ENCODE assay signal across 8 cellular contexts in the genomic region with DNA sequence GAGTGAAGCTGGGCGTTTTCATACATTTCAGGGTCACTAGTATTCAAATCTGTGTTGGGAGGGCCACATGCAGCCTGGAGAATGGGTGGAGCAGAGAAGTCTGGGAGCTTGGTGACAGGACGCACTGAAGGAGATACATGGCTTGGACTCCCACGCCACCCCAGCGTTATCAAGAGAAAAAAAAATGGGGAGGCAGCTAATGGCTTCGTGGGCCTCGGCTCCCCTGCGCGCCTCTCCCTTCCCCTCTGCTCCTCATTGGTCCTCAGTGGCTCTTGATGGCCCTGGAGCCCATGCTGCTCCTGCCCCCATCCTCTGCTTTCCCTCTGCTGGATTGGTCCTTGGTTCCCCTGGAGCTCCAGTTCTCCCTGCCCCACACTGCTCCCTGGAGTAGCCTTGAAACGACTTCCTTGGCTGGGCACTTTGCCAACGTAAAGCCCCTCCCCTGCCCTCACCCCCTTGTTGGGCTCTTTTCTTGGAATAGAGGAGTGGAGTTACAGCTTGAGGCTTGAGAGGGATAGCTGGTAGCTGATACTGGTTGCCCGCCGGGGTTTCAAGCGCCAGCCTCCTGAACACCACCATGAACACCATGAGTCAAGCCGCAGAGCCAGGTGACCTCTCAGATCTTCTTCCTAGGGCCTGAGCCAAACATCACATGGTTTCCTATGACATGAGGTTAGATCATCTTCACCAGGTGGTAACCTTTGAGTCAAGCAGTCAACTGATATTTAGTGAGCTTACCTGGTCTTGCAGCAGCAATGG.
DNase-seq lines count a peak whose midpoint lies in the region; ATAC-seq and TF ChIP-seq lines count a peak whose summit lies in the region.

No MANE protein-coding gene starts in this region.

- POLR2A ChIA-PET in OCI-LY7 (lab: Charles Lee), result interaction anchor here (0.8 kb wide), 1 partner anchor 18 kb away, joined by 4 read pairs; no protein-coding TSS in a partner anchor

- BruUV-seq in OCI-LY7 (replicated peaks; lab: Mats Ljungman, UMichigan), result no TSS peak

- no peaks in the 10 kb centered on the region for H3K79me2 ChIP-seq in OCI-LY7 (ENCODE audit: insufficient read depth, low read depth, low read length)

- H3K27ac ChIP-seq in OCI-LY7 (ENCODE audit: low read depth, low read length, poor library complexity, severe bottlenecking) (no peak overlapping the region), gastrocnemius medialis (peak overlapping the region in 1 of 4 donors; percentile 7)

- H3K4me1 ChIP-seq in OCI-LY7 (ENCODE audit: insufficient read depth, low read length, poor library complexity, severe bottlenecking), result peaks cover 30% of the 10 kb centered on the region
- no peaks in the 10 kb centered on the region for H3K4me1 ChIP-seq in gastrocnemius medialis

- no peaks in the 10 kb centered on the region for H3K27me3 ChIP-seq in gastrocnemius medialis

- CTCF ChIA-PET in OCI-LY7 (lab: Charles Lee; ENCODE audit: unreplicated experiment), result interaction anchor here (2.0 kb wide), 1 partner anchor 376 kb away, joined by 7 read pairs; no protein-coding TSS in a partner anchor

- TF ChIP-seq CTCF in OCI-LY7 (conservative IDR thresholded peaks at IDR 0.05; ENCODE audit: low read length), result no peak
- no peak for TF ChIP-seq CTCF in gastrocnemius medialis (IDR thresholded peaks at IDR 0.05 in 4 of 5, conservative IDR thresholded peaks at IDR 0.05 in 1 of 5)

- H3K4me2 ChIP-seq in OCI-LY7 (ENCODE audit: low read length), result no peak overlapping the region

- peak overlapping the region; percentile 59; the same call in 1 of the 2 replicates for H2AFZ ChIP-seq in OCI-LY7 (ENCODE audit: low read length)

- DNase-seq in NCI-H524 (lab: John Stamatoyannopoulos, UW) (peak; percentile 54 to 60), NCI-H524 treated with DMSO at 0.1 percent for 48 hours (lab: John Stamatoyannopoulos, UW) (no peak), OCI-LY7 (ENCODE audit: low spot score) (no peak), amniotic epithelial cell (ENCODE audit: low read depth) (peak; percentile 50), gastrocnemius medialis (no peak), NCI-H1436 (lab: John Stamatoyannopoulos, UW) (no peak)

- H3K9me3 ChIP-seq in OCI-LY7 (ENCODE audit: low read length) (peaks cover 10% of the 10 kb centered on the region; the same call in 1 of the 2 replicates), gastrocnemius medialis (no peaks in the 10 kb centered on the region)

- no peaks in the 10 kb centered on the region for H4K20me1 ChIP-seq in OCI-LY7 (ENCODE audit: insufficient read depth, low read length)

- TF ChIP-seq POLR2A in gastrocnemius medialis (IDR thresholded peaks at IDR 0.05), result no peak

- H3K36me3 ChIP-seq in OCI-LY7 (ENCODE audit: insufficient read depth, low read length) (no peaks in the 10 kb centered on the region), gastrocnemius medialis (peaks cover 0 to 7% of the 10 kb centered on the region in 2 donors)

- H3K9me2 ChIP-seq in OCI-LY7 (ENCODE audit: insufficient read depth, low read length), result no peaks in the 10 kb centered on the region

- peak; percentile 53 to 60 for ATAC-seq in gastrocnemius medialis
- ATAC-seq in GM18858 (IDR thresholded peaks at IDR 0.05; ENCODE audit: unreplicated experiment), result no peak
- ATAC-seq in GM19395 (IDR thresholded peaks at IDR 0.05; ENCODE audit: unreplicated experiment), result no peak

- intact Hi-C loops in OCI-LY7 (cut with micrococcal nuclease; ENCODE audit: unreplicated experiment), result loop anchor here (1.0 kb wide), 1 partner anchor 376 kb away; no protein-coding TSS in a partner anchor
- intact Hi-C loops in gastrocnemius medialis (cut with DNase I; ENCODE audit: low total_unique reads), result loop anchor here (1.0 to 5.0 kb wide), 3 partner anchors 164 to 666 kb away; no protein-coding TSS in a partner anchor

- in situ Hi-C loops in gastrocnemius medialis (cut with MboI; ENCODE audit: low sequenced_read_pairs in 4 of 4), result loop anchor here (5.0 to 25.0 kb wide), 6 partner anchors 264 to 676 kb away; no protein-coding TSS in a partner anchor

- H3K4me3 ChIP-seq in OCI-LY7 (ENCODE audit: low read depth, low read length, poor library complexity, severe bottlenecking), result no peak overlapping the region
- no peak overlapping the region for H3K4me3 ChIP-seq in gastrocnemius medialis

Comparison
In these comparisons a context has a peak if more than half of its experiments do, and no peak if none do; other contexts are left out.
1. DNase-seq: peak in NCI-H524 (2 of 2) and amniotic epithelial cell (single experiment); none in NCI-H524 treated with DMSO at 0.1 percent for 48 hours (single experiment), OCI-LY7 (single experiment), gastrocnemius medialis (0 of 2) and NCI-H1436 (single experiment).
2. ATAC-seq: peak in gastrocnemius medialis (2 of 2); none in GM18858 (single experiment) and GM19395 (single experiment).